Comparison of ENCODE assay signal across 29 cellular contexts in the genomic region with DNA sequence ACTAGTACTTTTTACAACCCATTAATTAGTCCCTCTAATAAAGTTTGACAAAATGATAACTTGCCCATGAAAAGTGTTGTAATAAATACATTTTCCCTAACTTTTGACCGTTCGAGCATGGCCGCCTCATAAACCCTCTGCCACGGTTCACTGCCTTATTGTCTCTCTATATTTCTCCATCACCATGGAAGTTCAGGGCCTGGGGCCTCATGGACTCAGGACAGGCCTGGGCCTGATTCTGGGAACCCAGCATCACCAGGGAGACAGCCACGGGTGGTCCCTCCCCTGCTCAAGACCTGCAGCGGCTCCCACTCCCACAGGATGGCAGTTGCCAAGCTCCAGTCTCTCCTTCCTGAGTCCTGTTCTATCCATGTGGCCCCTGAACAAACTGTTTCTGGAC.
"Had no signal": no experiment of that assay in that cellular context is flagged by ENCODE, and none has a peak within 500 bp of the region (broad histone marks: within the 10 kb centered on the region; RNA-seq: fewer than 3 reads in every experiment).

No MANE protein-coding gene starts in this region.

- H3K4me3 ChIP-seq: heart right ventricle, left lung, lower lobe of right lung, ovary, stomach, thyroid gland, upper lobe of right lung had no signal

- H3K27me3 Mint-ChIP-seq: activated CD4-positive, alpha-beta memory T cell treated with anti-CD3 and anti-CD28 coated beads, Interleukin-2, amount 10 ng/mL, durations not matched to agents 7 days and 5 days; activated CD4-positive, alpha-beta T cell treated with anti-CD3 and anti-CD28 coated beads, Interleukin-2, amount 10 ng/mL, durations not matched to agents 24 days and 14 days; activated T-cell treated with anti-CD3 and anti-CD28 coated beads, Interleukin-2, amount 50 U/mL, for 24 hours; activated T-helper 17 cell treated with anti-CD3 and anti-CD28 coated beads, Interleukin-2, amount 50 U/mL, for 72 hours; stimulated activated naive B cell treated with anti-CD40 and anti-IgM and Interleukin-4, amounts not matched to agents 10 μg/mL and 1 μg/mL and 100 μg/mL, for 72 hours had no signal

- H3K36me3 Mint-ChIP-seq: natural killer cell; stimulated activated naive B cell treated with anti-CD40 and anti-IgM and Interleukin-4, amounts not matched to agents 10 μg/mL and 1 μg/mL and 100 μg/mL, for 72 hours had no signal

- H3K27ac ChIP-seq: heart right ventricle, left lung, lower lobe of right lung, ovary, stomach, thyroid gland, upper lobe of right lung, WERI-Rb-1 had no signal

- H3K4me3 Mint-ChIP-seq: activated CD4-positive, alpha-beta memory T cell treated with anti-CD3 and anti-CD28 coated beads, Interleukin-2, amount 10 ng/mL, durations not matched to agents 7 days and 5 days; activated CD4-positive, alpha-beta T cell treated with anti-CD3 and anti-CD28 coated beads, Interleukin-2, amount 10 ng/mL, durations not matched to agents 24 days and 14 days; activated T-cell treated with anti-CD3 and anti-CD28 coated beads, Interleukin-2, amount 50 U/mL, for 24 hours; activated T-helper 17 cell treated with anti-CD3 and anti-CD28 coated beads, Interleukin-2, amount 50 U/mL, for 72 hours; natural killer cell; stimulated activated naive B cell treated with anti-CD40 and anti-IgM and Interleukin-4, amounts not matched to agents 10 μg/mL and 1 μg/mL and 100 μg/mL, for 72 hours; T-helper 1 cell treated with Interleukin-12 subunit alpha and Interleukin-12 subunit beta and Interleukin-4 antibody, amounts not matched to agents 30 μg/mL and 1 μg/mL, for 36 hours had no signal

- DNase-seq: activated CD4-positive, alpha-beta memory T cell treated with anti-CD3 and anti-CD28 coated beads, Interleukin-2, amount 10 ng/mL, durations not matched to agents 7 days and 5 days; activated CD4-positive, alpha-beta T cell treated with anti-CD3 and anti-CD28 coated beads, Interleukin-2, amount 10 ng/mL, durations not matched to agents 24 days and 14 days; activated CD4-positive, CD25-positive, alpha-beta regulatory T cell treated with anti-CD3 and anti-CD28 coated beads, Interleukin-2, amount 50 U/mL, for 72 hours; activated CD8-positive, alpha-beta memory T cell treated with anti-CD3 and anti-CD28 coated beads, Interleukin-2, amount 50 U/mL, for 48 hours; activated gamma-delta T cell treated with Interleukin-2 at 50 U/mL for 16 hours; activated naive CD4-positive, alpha-beta T cell treated with anti-CD3 and anti-CD28 coated beads, Interleukin-2, amount 50 U/mL, for 16 hours; activated T-cell treated with anti-CD3 and anti-CD28 coated beads, Interleukin-2, amount 50 U/mL, for 24 hours; amniotic stem cell; caudate nucleus; foreskin fibroblast; heart right ventricle; kidney glomerular epithelial cell; left lung; lower lobe of right lung; mesenchymal stem cell; natural killer cell; ovary; stimulated activated CD4-positive, alpha-beta T cell treated with anti-CD3 and anti-CD28 coated beads, Interleukin-15, amount 100 ng/mL, for 24 hours; stimulated activated CD4-positive, alpha-beta T cell treated with anti-CD3 and anti-CD28 coated beads, Interleukin-2, amount 100 ng/mL, for 24 hours; stimulated activated naive B cell treated with anti-CD40 and anti-IgM and Interleukin-4, amounts not matched to agents 10 μg/mL and 1 μg/mL and 100 μg/mL, for 72 hours; stomach; T-helper 9 cell; thyroid gland; upper lobe of right lung; WERI-Rb-1 had no signal

- H3K4me1 ChIP-seq: heart right ventricle, left lung, lower lobe of right lung, thyroid gland, upper lobe of right lung had no signal

- H3K27ac Mint-ChIP-seq: activated CD4-positive, alpha-beta memory T cell treated with anti-CD3 and anti-CD28 coated beads, Interleukin-2, amount 10 ng/mL, durations not matched to agents 7 days and 5 days; activated CD4-positive, alpha-beta T cell treated with anti-CD3 and anti-CD28 coated beads, Interleukin-2, amount 10 ng/mL, durations not matched to agents 24 days and 14 days; activated T-cell treated with anti-CD3 and anti-CD28 coated beads, Interleukin-2, amount 50 U/mL, for 24 hours; activated T-helper 17 cell treated with anti-CD3 and anti-CD28 coated beads, Interleukin-2, amount 50 U/mL, for 72 hours; natural killer cell; progenitor cell of endocrine pancreas; stimulated activated naive B cell treated with anti-CD40 and anti-IgM and Interleukin-4, amounts not matched to agents 10 μg/mL and 1 μg/mL and 100 μg/mL, for 72 hours; T-helper 1 cell treated with Interleukin-12 subunit alpha and Interleukin-12 subunit beta and Interleukin-4 antibody, amounts not matched to agents 30 μg/mL and 1 μg/mL, for 36 hours had no signal

- H3K27me3 ChIP-seq: heart right ventricle, left lung, ovary, stomach, thyroid gland, upper lobe of right lung had no signal

- H3K9me3 ChIP-seq: lower lobe of right lung, ovary, thyroid gland, upper lobe of right lung had no signal

- ATAC-seq: activated T-helper 17 cell treated with anti-CD3 and anti-CD28 coated beads, Interleukin-2, amount 50 U/mL, for 72 hours; esophagus mucosa; heart right ventricle; left lung; lower lobe of right lung; natural killer cell; stimulated activated naive B cell treated with anti-CD40 and anti-IgM and Interleukin-4, amounts not matched to agents 10 μg/mL and 1 μg/mL and 100 μg/mL, for 72 hours; upper lobe of right lung had no signal

- H3K9me3 Mint-ChIP-seq: activated CD4-positive, alpha-beta T cell treated with anti-CD3 and anti-CD28 coated beads, Interleukin-2, amount 10 ng/mL, durations not matched to agents 24 days and 14 days; natural killer cell had no signal

- H3K4me1 Mint-ChIP-seq: activated CD4-positive, alpha-beta memory T cell treated with anti-CD3 and anti-CD28 coated beads, Interleukin-2, amount 10 ng/mL, durations not matched to agents 7 days and 5 days; activated CD4-positive, alpha-beta T cell treated with anti-CD3 and anti-CD28 coated beads, Interleukin-2, amount 10 ng/mL, durations not matched to agents 24 days and 14 days; activated T-helper 17 cell treated with anti-CD3 and anti-CD28 coated beads, Interleukin-2, amount 50 U/mL, for 72 hours; natural killer cell; stimulated activated naive B cell treated with anti-CD40 and anti-IgM and Interleukin-4, amounts not matched to agents 10 μg/mL and 1 μg/mL and 100 μg/mL, for 72 hours had no signal

- H3K36me3 ChIP-seq: heart right ventricle, left lung, lower lobe of right lung, ovary, stomach, thyroid gland, upper lobe of right lung, WERI-Rb-1 had no signal
